Comparison of ENCODE assay signal across 2 cellular contexts in the genomic region with DNA sequence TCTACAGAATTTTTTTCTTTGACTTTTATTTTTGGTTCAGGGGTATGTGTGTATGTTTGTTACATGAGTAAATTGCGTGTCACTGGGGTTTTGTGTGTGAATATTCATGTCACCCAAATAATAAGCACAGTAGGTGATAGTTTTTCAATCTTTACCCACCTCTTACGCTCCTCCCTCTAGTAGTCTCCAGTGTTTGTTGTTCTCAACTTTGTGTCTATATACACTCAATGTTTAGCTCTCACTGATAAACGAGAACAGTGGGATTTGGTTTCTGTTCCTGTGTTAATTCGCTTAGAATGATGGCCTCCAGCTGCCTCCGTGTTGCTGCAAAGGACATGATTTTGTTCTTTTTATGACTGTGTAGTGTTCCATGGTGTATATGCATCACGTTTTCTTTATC.
TF ChIP-seq lines count a peak whose summit lies in the region.

No MANE protein-coding gene starts in this region.

TF ChIP-seq in A549, 52 proteins besides CTCF, POLR2A, EP300 and RAD21 (continued from another document):
- TF ChIP-seq MAFK (IDR thresholded peaks at IDR 0.05; ENCODE audit: partially characterized antibody) = no peak
- TF ChIP-seq GATA3 (IDR thresholded peaks at IDR 0.05; ENCODE audit: borderline replicate concordance) = no peak
- TF ChIP-seq FOXS1 (CRISPR knock-in tag; IDR thresholded peaks at IDR 0.05) = no peak
- no peak for TF ChIP-seq PBX3 (IDR thresholded peaks at IDR 0.05)
- no peak for TF ChIP-seq ZC3H11A (IDR thresholded peaks at IDR 0.05)
- no peak for TF ChIP-seq KDM5A (IDR thresholded peaks at IDR 0.05)
- TF ChIP-seq, protein P1, sequence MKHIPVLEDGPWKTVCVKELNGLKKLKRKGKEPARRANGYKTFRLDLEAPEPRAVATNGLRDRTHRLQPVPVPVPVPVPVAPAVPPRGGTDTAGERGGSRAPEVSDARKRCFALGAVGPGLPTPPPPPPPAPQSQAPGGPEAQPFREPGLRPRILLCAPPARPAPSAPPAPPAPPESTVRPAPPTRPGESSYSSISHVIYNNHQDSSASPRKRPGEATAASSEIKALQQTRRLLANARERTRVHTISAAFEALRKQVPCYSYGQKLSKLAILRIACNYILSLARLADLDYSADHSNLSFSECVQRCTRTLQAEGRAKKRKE (CRISPR knock-in tag; IDR thresholded peaks at IDR 0.05; ENCODE audit: low read depth) = no peak
- no peak for TF ChIP-seq HEYL (CRISPR knock-in tag; IDR thresholded peaks at IDR 0.05)
- TF ChIP-seq RNF2 (IDR thresholded peaks at IDR 0.05; ENCODE audit: borderline replicate concordance, low read depth) = no peak
- TF ChIP-seq TFCP2L1 (CRISPR knock-in tag; IDR thresholded peaks at IDR 0.05) = no peak
- no peak for TF ChIP-seq ZNF302 (CRISPR knock-in tag; IDR thresholded peaks at IDR 0.05)
- TF ChIP-seq BHLHE40 (IDR thresholded peaks at IDR 0.05; ENCODE audit: low read depth, low read length) = no peak
- TF ChIP-seq HMGXB4 (CRISPR knock-in tag; IDR thresholded peaks at IDR 0.05; ENCODE audit: borderline replicate concordance) = no peak

TF ChIP-seq in GM23338, 12 proteins besides CTCF, POLR2A, EP300 and RAD21:
- TF ChIP-seq, protein P2, sequence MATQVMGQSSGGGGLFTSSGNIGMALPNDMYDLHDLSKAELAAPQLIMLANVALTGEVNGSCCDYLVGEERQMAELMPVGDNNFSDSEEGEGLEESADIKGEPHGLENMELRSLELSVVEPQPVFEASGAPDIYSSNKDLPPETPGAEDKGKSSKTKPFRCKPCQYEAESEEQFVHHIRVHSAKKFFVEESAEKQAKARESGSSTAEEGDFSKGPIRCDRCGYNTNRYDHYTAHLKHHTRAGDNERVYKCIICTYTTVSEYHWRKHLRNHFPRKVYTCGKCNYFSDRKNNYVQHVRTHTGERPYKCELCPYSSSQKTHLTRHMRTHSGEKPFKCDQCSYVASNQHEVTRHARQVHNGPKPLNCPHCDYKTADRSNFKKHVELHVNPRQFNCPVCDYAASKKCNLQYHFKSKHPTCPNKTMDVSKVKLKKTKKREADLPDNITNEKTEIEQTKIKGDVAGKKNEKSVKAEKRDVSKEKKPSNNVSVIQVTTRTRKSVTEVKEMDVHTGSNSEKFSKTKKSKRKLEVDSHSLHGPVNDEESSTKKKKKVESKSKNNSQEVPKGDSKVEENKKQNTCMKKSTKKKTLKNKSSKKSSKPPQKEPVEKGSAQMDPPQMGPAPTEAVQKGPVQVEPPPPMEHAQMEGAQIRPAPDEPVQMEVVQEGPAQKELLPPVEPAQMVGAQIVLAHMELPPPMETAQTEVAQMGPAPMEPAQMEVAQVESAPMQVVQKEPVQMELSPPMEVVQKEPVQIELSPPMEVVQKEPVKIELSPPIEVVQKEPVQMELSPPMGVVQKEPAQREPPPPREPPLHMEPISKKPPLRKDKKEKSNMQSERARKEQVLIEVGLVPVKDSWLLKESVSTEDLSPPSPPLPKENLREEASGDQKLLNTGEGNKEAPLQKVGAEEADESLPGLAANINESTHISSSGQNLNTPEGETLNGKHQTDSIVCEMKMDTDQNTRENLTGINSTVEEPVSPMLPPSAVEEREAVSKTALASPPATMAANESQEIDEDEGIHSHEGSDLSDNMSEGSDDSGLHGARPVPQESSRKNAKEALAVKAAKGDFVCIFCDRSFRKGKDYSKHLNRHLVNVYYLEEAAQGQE (IDR thresholded peaks at IDR 0.05; ENCODE audit: unreplicated experiment) = no peak
- no peak for TF ChIP-seq STAT1 (IDR thresholded peaks at IDR 0.05; ENCODE audit: unreplicated experiment)
- no peak for TF ChIP-seq JUNB (IDR thresholded peaks at IDR 0.05; ENCODE audit: unreplicated experiment)
- TF ChIP-seq POLR2AphosphoS5 (IDR thresholded peaks at IDR 0.05; ENCODE audit: low read depth) = no peak
- TF ChIP-seq ZNF331 (CRISPR knock-in tag; IDR thresholded peaks at IDR 0.05; ENCODE audit: low read depth) = no peak
- TF ChIP-seq ZNF114 (CRISPR knock-in tag; IDR thresholded peaks at IDR 0.05) = no peak
- no peak for TF ChIP-seq EZH2 (IDR thresholded peaks at IDR 0.05; ENCODE audit: low read depth, unreplicated experiment)
- TF ChIP-seq, protein P3, sequence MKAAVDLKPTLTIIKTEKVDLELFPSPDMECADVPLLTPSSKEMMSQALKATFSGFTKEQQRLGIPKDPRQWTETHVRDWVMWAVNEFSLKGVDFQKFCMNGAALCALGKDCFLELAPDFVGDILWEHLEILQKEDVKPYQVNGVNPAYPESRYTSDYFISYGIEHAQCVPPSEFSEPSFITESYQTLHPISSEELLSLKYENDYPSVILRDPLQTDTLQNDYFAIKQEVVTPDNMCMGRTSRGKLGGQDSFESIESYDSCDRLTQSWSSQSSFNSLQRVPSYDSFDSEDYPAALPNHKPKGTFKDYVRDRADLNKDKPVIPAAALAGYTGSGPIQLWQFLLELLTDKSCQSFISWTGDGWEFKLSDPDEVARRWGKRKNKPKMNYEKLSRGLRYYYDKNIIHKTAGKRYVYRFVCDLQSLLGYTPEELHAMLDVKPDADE (IDR thresholded peaks at IDR 0.05) = no peak
- TF ChIP-seq CREB1 (CRISPR knock-in tag; IDR thresholded peaks at IDR 0.05; ENCODE audit: low read depth) = no peak
- no peak for TF ChIP-seq EZH2phosphoT487 (IDR thresholded peaks at IDR 0.05; ENCODE audit: unreplicated experiment)
- no peak for TF ChIP-seq ZNF462 (CRISPR knock-in tag; IDR thresholded peaks at IDR 0.05)
- no peak for TF ChIP-seq NANOG (IDR thresholded peaks at IDR 0.05; ENCODE audit: borderline replicate concordance)
